8 cellular contexts compared by ENCODE assay signal in the genomic region with DNA sequence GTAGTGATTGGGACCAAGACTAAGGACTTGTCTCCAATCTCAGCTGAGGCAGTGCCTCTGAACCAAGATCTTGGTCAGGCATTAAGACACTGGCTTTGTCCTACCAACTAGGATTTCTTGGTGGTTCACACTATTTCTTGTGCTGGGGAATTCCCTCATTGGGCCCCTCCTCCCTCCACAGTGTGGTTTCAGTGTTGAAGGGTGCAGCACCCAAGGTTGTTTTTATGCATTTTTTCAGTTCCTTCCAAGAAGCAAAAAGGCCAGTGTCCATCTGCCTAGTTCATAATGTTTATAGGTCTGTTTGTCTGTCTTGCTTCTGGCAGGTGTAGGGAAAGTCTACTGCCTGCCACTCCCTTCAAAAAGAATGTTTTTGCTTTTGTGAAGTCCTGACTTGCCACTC. TPM values are rescaled to one million over a fixed set of nuclear protein-coding genes. Genes with fewer than 3 reads are reported as not detected.
A peak's percentile ranks its signal among the peaks of the same experiment; 100 is the strongest.
DNase-seq lines count a peak whose midpoint lies in the region; ATAC-seq, FAIRE-seq and TF ChIP-seq lines count a peak whose summit lies in the region.

No MANE protein-coding gene starts in this region.

- TF ChIP-seq POLR2A in HepG2 (IDR thresholded peaks at IDR 0.05; ENCODE audit: insufficient read depth in 1 of 2, low read depth in 2 of 2, low read length in 2 of 2) (no peak), right lobe of liver (IDR thresholded peaks at IDR 0.05) (no peak)

- no peak overlapping the region for H2AFZ ChIP-seq in HepG2 (ENCODE audit: low read length)

- H4K20me1 ChIP-seq in HepG2 (ENCODE audit: insufficient read depth, low read length), result no peaks in the 10 kb centered on the region

- H3K27me3 ChIP-seq in HepG2 (ENCODE audit: control insufficient read depth in 1 of 2, insufficient read depth in 2 of 2, low read length in 2 of 2) (no peaks in the 10 kb centered on the region), right lobe of liver (no peaks in the 10 kb centered on the region), HAP-1 (ENCODE audit: low read depth) (no peaks in the 10 kb centered on the region)

- H3K27ac Mint-ChIP-seq in activated T-helper 1 cell treated with anti-CD3 and anti-CD28 coated beads, Interleukin-12 subunit alpha, Interleukin-12 subunit beta, Interleukin-2, Interleukin-4 antibody, amounts not matched to agents 30 ng/mL and 10 ng/mL and 1 ng/mL, durations not matched to agents 14 hours and 24 hours and 36 hours, result peak overlapping the region; percentile 48
- H3K27ac Mint-ChIP-seq in stimulated activated naive B cell treated with anti-CD40 and anti-IgM and Interleukin-4, amounts not matched to agents 10 μg/mL and 1 μg/mL and 100 μg/mL, for 72 hours, result peak overlapping the region; percentile 51

- no peaks in the 10 kb centered on the region for H3K4me1 ChIP-seq in HepG2 (ENCODE audit: insufficient read depth, low read length)
- no peaks in the 10 kb centered on the region for H3K4me1 ChIP-seq in right lobe of liver
- peaks cover 10% of the 10 kb centered on the region for H3K4me1 ChIP-seq in HAP-1

- no peaks in the 10 kb centered on the region for H3K9me3 ChIP-seq in HepG2 (ENCODE audit: low read length)
- H3K9me3 ChIP-seq in right lobe of liver, result no peaks in the 10 kb centered on the region
- H3K9me3 ChIP-seq in HAP-1, result no peaks in the 10 kb centered on the region

- peaks cover 46% of the 10 kb centered on the region for H3K36me3 Mint-ChIP-seq in activated T-helper 1 cell treated with anti-CD3 and anti-CD28 coated beads, Interleukin-12 subunit alpha, Interleukin-12 subunit beta, Interleukin-2, Interleukin-4 antibody, amounts not matched to agents 30 ng/mL and 10 ng/mL and 1 ng/mL, durations not matched to agents 14 hours and 24 hours and 36 hours (ENCODE audit: low read depth)
- H3K36me3 Mint-ChIP-seq in stimulated activated naive B cell treated with anti-CD40 and anti-IgM and Interleukin-4, amounts not matched to agents 10 μg/mL and 1 μg/mL and 100 μg/mL, for 72 hours, result peaks cover 17 to 26% of the 10 kb centered on the region in 2 donors

- DNase-seq in HepG2 (ENCODE audit: low spot score) (no peak), right lobe of liver (no peak), H4 (ENCODE audit: low spot score) (no peak), SW480 (ENCODE audit: low spot score) (no peak), HAP-1 (ENCODE audit: low spot score in 2 of 2) (no peak)
- DNase-seq in activated T-helper 1 cell treated with anti-CD3 and anti-CD28 coated beads, Interleukin-12 subunit alpha, Interleukin-12 subunit beta, Interleukin-2, Interleukin-4 antibody, amounts not matched to agents 30 ng/mL and 10 ng/mL and 1 ng/mL, durations not matched to agents 14 hours and 24 hours and 36 hours (ENCODE audit: low spot score), result peak; percentile 54
- DNase-seq in stimulated activated naive B cell treated with anti-CD40 and anti-IgM and Interleukin-4, amounts not matched to agents 10 μg/mL and 1 μg/mL and 100 μg/mL, for 72 hours, result peak; percentile 29

- H3K27me3 Mint-ChIP-seq in activated T-helper 1 cell treated with anti-CD3 and anti-CD28 coated beads, Interleukin-12 subunit alpha, Interleukin-12 subunit beta, Interleukin-2, Interleukin-4 antibody, amounts not matched to agents 30 ng/mL and 10 ng/mL and 1 ng/mL, durations not matched to agents 14 hours and 24 hours and 36 hours (ENCODE audit: insufficient read depth), result peaks cover 2% of the 10 kb centered on the region
- peaks cover 6% of the 10 kb centered on the region in 2 donors for H3K27me3 Mint-ChIP-seq in stimulated activated naive B cell treated with anti-CD40 and anti-IgM and Interleukin-4, amounts not matched to agents 10 μg/mL and 1 μg/mL and 100 μg/mL, for 72 hours

- POLR2A ChIA-PET in HepG2 (lab: Yijun Ruan, JAX), result interaction anchor here (1.9 to 2.0 kb wide), 2 partner anchors 10 kb away, joined by 7 to 8 read pairs; no protein-coding TSS in a partner anchor

- no peak for TF ChIP-seq RAD21 in HepG2 (CRISPR knock-in tag; IDR thresholded peaks at IDR 0.05)

- H3K9ac ChIP-seq in HepG2 (ENCODE audit: insufficient read depth, low read depth, low read length), result no peak overlapping the region

- peaks cover 58% of the 10 kb centered on the region for H3K4me1 Mint-ChIP-seq in activated T-helper 1 cell treated with anti-CD3 and anti-CD28 coated beads, Interleukin-12 subunit alpha, Interleukin-12 subunit beta, Interleukin-2, Interleukin-4 antibody, amounts not matched to agents 30 ng/mL and 10 ng/mL and 1 ng/mL, durations not matched to agents 14 hours and 24 hours and 36 hours (ENCODE audit: low read depth)
- peaks cover 14 to 23% of the 10 kb centered on the region in 2 donors for H3K4me1 Mint-ChIP-seq in stimulated activated naive B cell treated with anti-CD40 and anti-IgM and Interleukin-4, amounts not matched to agents 10 μg/mL and 1 μg/mL and 100 μg/mL, for 72 hours

- H3K4me2 ChIP-seq in HepG2 (ENCODE audit: low read depth, low read length), result no peak overlapping the region

- H3K27ac ChIP-seq in HepG2 (ENCODE audit: extremely low read length, insufficient read depth, low read length), result no peak overlapping the region
- no peak overlapping the region for H3K27ac ChIP-seq in right lobe of liver

- BruUV-seq in HepG2 (replicated peaks; lab: Mats Ljungman, UMichigan), result no TSS peak

- in situ Hi-C loops in HepG2 (cut with HindIII; ENCODE audit: extremely low pct_ligation_motif_present, low pct_unique_long_range_greater_than_20kb) (no loop called here), HAP-1 (cut with MboI; ENCODE audit: low sequenced_read_pairs) (no loop called here)

- H3K4me3 Mint-ChIP-seq in activated T-helper 1 cell treated with anti-CD3 and anti-CD28 coated beads, Interleukin-12 subunit alpha, Interleukin-12 subunit beta, Interleukin-2, Interleukin-4 antibody, amounts not matched to agents 30 ng/mL and 10 ng/mL and 1 ng/mL, durations not matched to agents 14 hours and 24 hours and 36 hours, result peak overlapping the region; percentile 30
- H3K4me3 Mint-ChIP-seq in stimulated activated naive B cell treated with anti-CD40 and anti-IgM and Interleukin-4, amounts not matched to agents 10 μg/mL and 1 μg/mL and 100 μg/mL, for 72 hours, result peak overlapping the region in 1 of 2 donors; percentile 35

- H3K4me3 ChIP-seq in HepG2 (replicated peaks in 1 of 3; ENCODE audit: insufficient read depth in 1 of 3, low read depth in 2 of 3, low read length in 3 of 3), result no peak overlapping the region
- H3K4me3 ChIP-seq in right lobe of liver, result no peak overlapping the region
- H3K4me3 ChIP-seq in HAP-1, result no peak overlapping the region

- CTCF ChIA-PET in HepG2 (lab: Yijun Ruan, JAX; ENCODE audit: low intra/inter-chr PET ratio, low total read pairs), result no interaction called here

- no peaks in the 10 kb centered on the region for H3K9me3 Mint-ChIP-seq in activated T-helper 1 cell treated with anti-CD3 and anti-CD28 coated beads, Interleukin-12 subunit alpha, Interleukin-12 subunit beta, Interleukin-2, Interleukin-4 antibody, amounts not matched to agents 30 ng/mL and 10 ng/mL and 1 ng/mL, durations not matched to agents 14 hours and 24 hours and 36 hours
- H3K9me3 Mint-ChIP-seq in stimulated activated naive B cell treated with anti-CD40 and anti-IgM and Interleukin-4, amounts not matched to agents 10 μg/mL and 1 μg/mL and 100 μg/mL, for 72 hours, result no peaks in the 10 kb centered on the region

- H3K36me3 ChIP-seq in HepG2 (replicated peaks in 1 of 2; ENCODE audit: control insufficient read depth in 1 of 2, insufficient read depth in 2 of 2, low read length in 2 of 2), result peaks cover 4 to 32% of the 10 kb centered on the region in 2 experiments
- H3K36me3 ChIP-seq in right lobe of liver, result peaks cover 0 to 34% (median 13%) of the 10 kb centered on the region in 4 donors
- peaks cover 39% of the 10 kb centered on the region for H3K36me3 ChIP-seq in HAP-1 (replicated peaks)

- no peak for TF ChIP-seq CTCF in HepG2 (CRISPR knock-in tag; IDR thresholded peaks at IDR 0.05)
- no peak for TF ChIP-seq CTCF in right lobe of liver (IDR thresholded peaks at IDR 0.05)

- ATAC-seq in HepG2, result no peak
- ATAC-seq in right lobe of liver, result no peak
- peak; percentile 57 for ATAC-seq in HG02884 (IDR thresholded peaks at IDR 0.05; ENCODE audit: unreplicated experiment)
- peak; percentile 96 for ATAC-seq in stimulated activated naive B cell treated with anti-CD40 and anti-IgM and Interleukin-4, amounts not matched to agents 10 μg/mL and 1 μg/mL and 100 μg/mL, for 72 hours (replicated peaks)

- no peak for FAIRE-seq in HepG2 (lab: Jason Lieb, UNC)

- intact Hi-C loops in HepG2 (cut with micrococcal nuclease; ENCODE audit: unreplicated experiment) (no loop called here), right lobe of liver (cut with DNase I) (no loop called here)
- intact Hi-C loops in activated T-helper 1 cell treated with anti-CD3 and anti-CD28 coated beads, Interleukin-12 subunit alpha, Interleukin-12 subunit beta, Interleukin-2, Interleukin-4 antibody, amounts not matched to agents 30 ng/mL and 10 ng/mL and 1 ng/mL, durations not matched to agents 14 hours and 24 hours and 36 hours (cut with micrococcal nuclease), result loop anchor here (1.0 to 2.0 kb wide), 3 partner anchors 10 to 20 kb away; a partner anchor contains a TSS

- TF ChIP-seq EP300 in HepG2 (IDR thresholded peaks at IDR 0.05; ENCODE audit: low read depth in 2 of 2, low read length in 2 of 2) (no peak), HepG2 (CRISPR knock-in tag; IDR thresholded peaks at IDR 0.05; ENCODE audit: borderline replicate concordance) (no peak)

- H3K79me2 ChIP-seq in HepG2 (ENCODE audit: insufficient read depth, low read length), result no peaks in the 10 kb centered on the region

RNA-seq across cellular contexts. Expression of a gene that starts 10.6 kb away (rescaled TPM):
- total RNA-seq in HepG2 (2016; rRNA removed; fragmentation: Illumina TruSeq; extraction: Trizol) (29.7 and 41.3 TPM in 2 replicates), right lobe of liver (10 to 100 TPM in 2 of 6 experiments, 1 to 10 TPM in 1, under 1 TPM in 3; 0.60 to 15.5 (median 1.4) TPM)
- 18.2 and 21.9 TPM in 2 replicates for total RNA-seq in HepG2 (2016; cell fraction: cytosol; rRNA removed; fragmentation: Illumina TruSeq; extraction: Trizol; ENCODE audit: low read depth)
- total RNA-seq in HepG2 (2016; cell fraction: insoluble cytoplasmic fraction; rRNA removed; fragmentation: Illumina TruSeq; extraction: Trizol), result 29.5 and 42.6 TPM in 2 replicates
- total RNA-seq in HepG2 (2016; cell fraction: membrane; rRNA removed; fragmentation: Illumina TruSeq; extraction: Trizol), result 35.6 and 37.8 TPM in 2 replicates
- total RNA-seq in HepG2 (2016; cell fraction: nucleus; rRNA removed; fragmentation: Illumina TruSeq; extraction: Trizol), result 20.4 and 24.5 TPM in 2 replicates
- polyA plus RNA-seq in HepG2 (2011; rRNA removed), result 13.2 and 16.4 TPM in 2 replicates
- 16.8 and 21.5 TPM in 2 replicates for polyA plus RNA-seq in HepG2 (2011; cell fraction: cytosol; rRNA removed)
- polyA plus RNA-seq in HepG2 (2011; cell fraction: nucleus; rRNA removed), result 31.6 and 37.7 TPM in 2 replicates
- polyA plus RNA-seq in HepG2 (2012), result 11.4 and 12.0 TPM in 2 replicates
- 20.8 and 23.5 TPM in 2 replicates for polyA plus RNA-seq in HepG2 (2016; cell fraction: cytosol; fragmentation: Illumina TruSeq; extraction: Trizol; ENCODE audit: low read depth)
- 34.6 and 34.9 TPM in 2 replicates for polyA plus RNA-seq in HepG2 (2016; cell fraction: insoluble cytoplasmic fraction; fragmentation: Illumina TruSeq; extraction: Trizol; ENCODE audit: low read depth)
- polyA plus RNA-seq in HepG2 (2016; cell fraction: membrane; fragmentation: Illumina TruSeq; extraction: Trizol; ENCODE audit: low read depth), result 30.1 and 33.1 TPM in 2 replicates
- 50.2 and 55.6 TPM in 2 replicates for polyA plus RNA-seq in HepG2 (2016; cell fraction: nucleus; fragmentation: Illumina TruSeq; extraction: Trizol; ENCODE audit: insufficient read depth, low read depth)
- 1.6 and 25.3 TPM in 2 replicates for polyA minus RNA-seq in HepG2 (2011; rRNA and poly(A)+ RNA removed; ENCODE audit: low replicate concordance)
- polyA minus RNA-seq in HepG2 (2011; cell fraction: cytosol; rRNA and poly(A)+ RNA removed), result 14.9 and 16.9 TPM in 2 replicates
- polyA minus RNA-seq in HepG2 (2011; cell fraction: nucleus; rRNA and poly(A)+ RNA removed), result 6.8 and 9.9 TPM in 2 replicates
- 2.8 and 3.1 TPM in 2 replicates for total RNA-seq in activated T-helper 1 cell treated with anti-CD3 and anti-CD28 coated beads, Interleukin-12 subunit alpha, Interleukin-12 subunit beta, Interleukin-2, Interleukin-4 antibody, amounts not matched to agents 30 ng/mL and 10 ng/mL and 1 ng/mL, durations not matched to agents 14 hours and 24 hours and 36 hours
- total RNA-seq in H4 (2014; rRNA removed; shearing (Covaris generic)), result 1.1 and 4.1 TPM in 2 replicates

RNA-seq across cellular contexts. Expression of a gene that starts 30.5 kb away (rescaled TPM):
- total RNA-seq in HepG2 (2016; rRNA removed; fragmentation: Illumina TruSeq; extraction: Trizol) (not detected in 2 replicates), right lobe of liver (1 to 10 TPM in 4 of 6 experiments, under 1 TPM in 2; 0.56 to 3.3 (median 1.8) TPM)
- not detected in 2 replicates for total RNA-seq in HepG2 (2016; cell fraction: cytosol; rRNA removed; fragmentation: Illumina TruSeq; extraction: Trizol; ENCODE audit: low read depth)
- total RNA-seq in HepG2 (2016; cell fraction: insoluble cytoplasmic fraction; rRNA removed; fragmentation: Illumina TruSeq; extraction: Trizol), result not detected in 2 replicates
- total RNA-seq in HepG2 (2016; cell fraction: membrane; rRNA removed; fragmentation: Illumina TruSeq; extraction: Trizol), result not detected in 2 replicates
- 0.12 TPM in 1 of 2 replicates, not detected in the other for total RNA-seq in HepG2 (2016; cell fraction: nucleus; rRNA removed; fragmentation: Illumina TruSeq; extraction: Trizol)
- 0.01 and 0.05 TPM in 2 replicates for polyA plus RNA-seq in HepG2 (2011; rRNA removed)
- 0.05 TPM in 1 of 2 replicates, not detected in the other for polyA plus RNA-seq in HepG2 (2011; cell fraction: cytosol; rRNA removed)
- 0.63 and 0.68 TPM in 2 replicates for polyA plus RNA-seq in HepG2 (2011; cell fraction: nucleus; rRNA removed)
- polyA plus RNA-seq in HepG2 (2012), result 0.19 TPM in 1 of 2 replicates, not detected in the other
- polyA plus RNA-seq in HepG2 (2016; cell fraction: cytosol; fragmentation: Illumina TruSeq; extraction: Trizol; ENCODE audit: low read depth), result not detected in 2 replicates
- not detected in 2 replicates for polyA plus RNA-seq in HepG2 (2016; cell fraction: insoluble cytoplasmic fraction; fragmentation: Illumina TruSeq; extraction: Trizol; ENCODE audit: low read depth)
- polyA plus RNA-seq in HepG2 (2016; cell fraction: membrane; fragmentation: Illumina TruSeq; extraction: Trizol; ENCODE audit: low read depth), result not detected in 2 replicates
- not detected in 2 replicates for polyA plus RNA-seq in HepG2 (2016; cell fraction: nucleus; fragmentation: Illumina TruSeq; extraction: Trizol; ENCODE audit: insufficient read depth, low read depth)
- polyA minus RNA-seq in HepG2 (2011; rRNA and poly(A)+ RNA removed; ENCODE audit: low replicate concordance), result 0.37 TPM in 1 of 2 replicates, not detected in the other
- not detected in 2 replicates for polyA minus RNA-seq in HepG2 (2011; cell fraction: cytosol; rRNA and poly(A)+ RNA removed)
- polyA minus RNA-seq in HepG2 (2011; cell fraction: nucleus; rRNA and poly(A)+ RNA removed), result not detected in 2 replicates
- 0.13 TPM in 1 of 2 replicates, not detected in the other for total RNA-seq in activated T-helper 1 cell treated with anti-CD3 and anti-CD28 coated beads, Interleukin-12 subunit alpha, Interleukin-12 subunit beta, Interleukin-2, Interleukin-4 antibody, amounts not matched to agents 30 ng/mL and 10 ng/mL and 1 ng/mL, durations not matched to agents 14 hours and 24 hours and 36 hours
- total RNA-seq in H4 (2014; rRNA removed; shearing (Covaris generic)), result 0.21 and 0.37 TPM in 2 replicates

Comparison
In these comparisons a context has a peak if more than half of its experiments do, and no peak if none do; other contexts are left out.
1. ATAC-seq: peak in HG02884 (single experiment) and stimulated activated naive B cell treated with anti-CD40 and anti-IgM and Interleukin-4, amounts not matched to agents 10 μg/mL and 1 μg/mL and 100 μg/mL, for 72 hours (2 of 2); none in HepG2 (single experiment) and right lobe of liver (0 of 4).
2. DNase-seq: peak in activated T-helper 1 cell treated with anti-CD3 and anti-CD28 coated beads, Interleukin-12 subunit alpha, Interleukin-12 subunit beta, Interleukin-2, Interleukin-4 antibody, amounts not matched to agents 30 ng/mL and 10 ng/mL and 1 ng/mL, durations not matched to agents 14 hours and 24 hours and 36 hours (single experiment) and stimulated activated naive B cell treated with anti-CD40 and anti-IgM and Interleukin-4, amounts not matched to agents 10 μg/mL and 1 μg/mL and 100 μg/mL, for 72 hours (single experiment); none in HepG2 (single experiment), right lobe of liver (0 of 3), H4 (single experiment), SW480 (single experiment) and HAP-1 (0 of 2).